8 cellular contexts compared by ENCODE assay signal in genomic region chr20:45791668-45792512, GRCh38. TPM values are rescaled to one million over a fixed set of nuclear protein-coding genes. Genes with fewer than 3 reads are reported as not detected.
DNase-seq lines count a peak whose midpoint lies in the region; ATAC-seq and TF ChIP-seq lines count a peak whose summit lies in the region.

A gene with protein sequence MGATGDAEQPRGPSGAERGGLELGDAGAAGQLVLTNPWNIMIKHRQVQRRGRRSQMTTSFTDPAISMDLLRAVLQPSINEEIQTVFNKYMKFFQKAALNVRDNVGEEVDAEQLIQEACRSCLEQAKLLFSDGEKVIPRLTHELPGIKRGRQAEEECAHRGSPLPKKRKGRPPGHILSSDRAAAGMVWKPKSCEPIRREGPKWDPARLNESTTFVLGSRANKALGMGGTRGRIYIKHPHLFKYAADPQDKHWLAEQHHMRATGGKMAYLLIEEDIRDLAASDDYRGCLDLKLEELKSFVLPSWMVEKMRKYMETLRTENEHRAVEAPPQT (plus strand): TSS chr20:45791954. CDS start chr20:45792005, 51 bp downstream.
TSS of gene WFDC3 (minus strand) at chr20:45791883. CDS start at chr20:45789975, 1,908 bp downstream.

- TF ChIP-seq CTCF in GM12875 (IDR thresholded peaks at IDR 0.05; ENCODE audit: borderline replicate concordance, insufficient read depth, low read depth, low read length), result no peak
- TF ChIP-seq CTCF in prostate gland (IDR thresholded peaks at IDR 0.05), result peak in 2 of 4 experiments; percentile 19 to 21

- H3K36me3 ChIP-seq in prostate gland, result peaks cover 0 to 8% of the 10 kb centered on the region in 2 donors

- H3K27ac Mint-ChIP-seq in T-helper 17 cell, result peak within 1 kb of the TSS; percentile 97

- peak; percentile 94 for DNase-seq in NCI-H146 (lab: John Stamatoyannopoulos, UW)
- peak; percentile 74 to 79 (median 75) for DNase-seq in T-helper 17 cell
- DNase-seq in right cardiac atrium, result peak; percentile 96 to 98 (median 97)
- DNase-seq in prostate gland (ENCODE audit: low spot score), result peak; percentile 81
- peak; percentile 93 for DNase-seq in ureter (ENCODE audit: low spot score)

- peak; percentile 97 for ATAC-seq in HG02759 (IDR thresholded peaks at IDR 0.05; ENCODE audit: unreplicated experiment)
- ATAC-seq in T-helper 17 cell, result peak; percentile 92
- peak; percentile 98 for ATAC-seq in right cardiac atrium

- peaks cover 4% of the 10 kb centered on the region for H3K36me3 Mint-ChIP-seq in T-helper 17 cell (ENCODE audit: low read depth)

- H3K4me3 Mint-ChIP-seq in T-helper 17 cell, result peak within 1 kb of the TSS; percentile 96

- H3K4me1 ChIP-seq in right cardiac atrium (ENCODE audit: control insufficient read depth, insufficient read depth, low read length) (no peaks in the 10 kb centered on the region), prostate gland (replicated peaks) (no peaks in the 10 kb centered on the region)

- WGBS in right cardiac atrium, result under 1% methylated on average over 63 of the region's 63 CpGs
- under 1% methylated on average over 42 of the region's 63 CpGs for WGBS in prostate gland

- H3K9me3 ChIP-seq in T-helper 17 cell (ENCODE audit: control insufficient read depth, low read length, poor library complexity, severe bottlenecking) (no peaks in the 10 kb centered on the region), right cardiac atrium (ENCODE audit: control insufficient read depth, low read length) (no peaks in the 10 kb centered on the region), prostate gland (no peaks in the 10 kb centered on the region)

- H3K4me3 ChIP-seq in GM12875 (ENCODE audit: low read depth, low read length) (peak within 1 kb of the TSS; percentile 65), right cardiac atrium (ENCODE audit: low read length) (peak within 1 kb of the TSS; percentile 74), prostate gland (peak within 1 kb of the TSS; percentile 69 to 76)

- H3K27ac ChIP-seq in angular gyrus (ENCODE audit: low read depth, low read length), result peak within 1 kb of the TSS; percentile 88
- peak within 1 kb of the TSS; percentile 82 for H3K27ac ChIP-seq in right cardiac atrium (ENCODE audit: low read length)
- peak within 1 kb of the TSS; percentile 76 to 79 for H3K27ac ChIP-seq in prostate gland

- TF ChIP-seq POLR2A in prostate gland (IDR thresholded peaks at IDR 0.05), result peak; percentile 60

- H3K27me3 ChIP-seq in right cardiac atrium (ENCODE audit: control insufficient read depth, insufficient read depth), result no peaks in the 10 kb centered on the region
- no peaks in the 10 kb centered on the region for H3K27me3 ChIP-seq in prostate gland (replicated peaks; ENCODE audit: insufficient read depth)

- intact Hi-C loops in right cardiac atrium (cut with DNase I) (loop anchor here in 1 of 4 donors (10.0 kb wide), 1 partner anchor 173 kb away; no protein-coding TSS in a partner anchor), prostate gland (cut with DNase I) (no loop called here)

- H3K27me3 Mint-ChIP-seq in T-helper 17 cell, result no peaks in the 10 kb centered on the region

- peaks cover 13% of the 10 kb centered on the region for H3K4me1 Mint-ChIP-seq in T-helper 17 cell

RNA-seq across cellular contexts. Expression of the first gene that starts in this region (rescaled TPM):
- 10 to 100 TPM; 10.4 to 14.1 TPM for total RNA-seq in T-helper 17 cell
- total RNA-seq in right cardiac atrium, result 10 to 100 TPM; 15.3 to 20.4 (median 17.5) TPM
- polyA plus RNA-seq in right cardiac atrium, result 23.6 TPM
- total RNA-seq in prostate gland, result 10 to 100 TPM; 21.8 to 35.5 TPM
- total RNA-seq in ureter, result 24.5 TPM

RNA-seq across cellular contexts. Expression of gene WFDC3, which starts in this region (rescaled TPM):
- total RNA-seq in T-helper 17 cell (under 1 TPM in 1 of 2 donors, not detected in 1; 0.70 TPM), right cardiac atrium (1 to 10 TPM in 1 of 4 donors, under 1 TPM in 1, not detected in 2; 0.57 to 1.4 TPM), prostate gland (1 to 10 TPM in 1 of 2 donors, not detected in 1; 5.2 TPM), ureter (3.0 TPM)
- polyA plus RNA-seq in right cardiac atrium, result 1.2 TPM

Comparison
In these comparisons a context has a peak if more than half of its experiments do, and no peak if none do; other contexts are left out.
1. Peak in every context shown above with its lines: DNase-seq, ATAC-seq, H3K4me3 ChIP-seq and H3K27ac ChIP-seq.